In the genomic region with DNA sequence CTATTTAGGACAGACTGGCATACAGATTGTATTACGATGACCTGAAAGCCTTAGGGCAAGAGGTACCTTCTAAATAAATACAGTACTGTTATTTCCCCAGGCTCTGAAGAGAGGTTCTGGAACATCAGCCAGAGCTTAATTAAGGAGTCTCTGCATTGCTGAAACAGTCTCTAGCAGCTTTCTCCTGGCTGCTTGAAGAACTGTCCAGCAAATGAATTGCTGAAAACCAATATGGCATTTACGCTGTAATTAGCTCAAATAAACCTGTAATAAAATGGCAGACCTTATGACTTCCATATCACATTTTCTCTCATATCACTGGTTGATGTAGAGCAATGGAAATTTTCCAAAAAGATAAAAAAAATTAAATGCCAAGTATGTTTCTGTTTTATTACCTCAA, we compare ENCODE assay signal across 19 cellular contexts.
"Had no signal": no experiment of that assay in that cellular context is flagged by ENCODE, and none has a peak within 500 bp of the region (broad histone marks: within the 10 kb centered on the region; RNA-seq: fewer than 3 reads in every experiment).

No MANE protein-coding gene starts in this region.

- H3K27me3 Mint-ChIP-seq: activated CD4-positive, alpha-beta T cell treated with anti-CD3 and anti-CD28 coated beads for 36 hours; naive thymus-derived CD8-positive, alpha-beta T cell; stimulated activated memory B cell treated with anti-CD40 and anti-IgM and Interleukin-4, amounts not matched to agents 10 μg/mL and 1 μg/mL and 100 μg/mL, for 72 hours had no signal

- H3K4me1 Mint-ChIP-seq: activated CD4-positive, alpha-beta T cell treated with anti-CD3 and anti-CD28 coated beads for 36 hours; stimulated activated memory B cell treated with anti-CD40 and anti-IgM and Interleukin-4, amounts not matched to agents 10 μg/mL and 1 μg/mL and 100 μg/mL, for 72 hours; WTC11 had no signal

- H3K27ac ChIP-seq: adrenal gland, neutrophil, parathyroid adenoma, sigmoid colon, spleen, testis, upper lobe of left lung had no signal

- ATAC-seq: activated CD4-positive, alpha-beta T cell treated with anti-CD3 and anti-CD28 coated beads for 36 hours; activated naive CD4-positive, alpha-beta T cell treated with anti-CD3 and anti-CD28 coated beads, Interleukin-2, amount 50 U/mL, for 72 hours; left ventricle myocardium superior; naive thymus-derived CD8-positive, alpha-beta T cell; stimulated activated memory B cell treated with anti-CD40 and anti-IgM and Interleukin-4, amounts not matched to agents 10 μg/mL and 1 μg/mL and 100 μg/mL, for 72 hours; WTC11 had no signal

- H3K36me3 ChIP-seq: adrenal gland, neutrophil, sigmoid colon, spleen, upper lobe of left lung had no signal

- H3K4me3 Mint-ChIP-seq: activated CD4-positive, alpha-beta T cell treated with anti-CD3 and anti-CD28 coated beads for 36 hours; naive thymus-derived CD8-positive, alpha-beta T cell; stimulated activated memory B cell treated with anti-CD40 and anti-IgM and Interleukin-4, amounts not matched to agents 10 μg/mL and 1 μg/mL and 100 μg/mL, for 72 hours; WTC11 had no signal

- H3K36me3 Mint-ChIP-seq: activated naive CD4-positive, alpha-beta T cell treated with anti-CD3 and anti-CD28 coated beads, Interleukin-2, amount 50 U/mL, for 72 hours; naive thymus-derived CD8-positive, alpha-beta T cell; stimulated activated memory B cell treated with anti-CD40 and anti-IgM and Interleukin-4, amounts not matched to agents 10 μg/mL and 1 μg/mL and 100 μg/mL, for 72 hours; WTC11 had no signal

- H3K4me3 ChIP-seq: adrenal gland, sigmoid colon, spleen, testis, upper lobe of left lung had no signal

- DNase-seq: activated CD4-positive, alpha-beta T cell treated with anti-CD3 and anti-CD28 coated beads for 36 hours; activated CD4-positive, alpha-beta T cell treated with anti-CD3 and anti-CD28 coated beads, Interleukin-2, amount 50 U/mL, for 48 hours; activated gamma-delta T cell treated with Interleukin-2 at 50 U/mL for 16 hours; adrenal gland; dermis blood vessel endothelial cell; effector memory CD4-positive, alpha-beta T cell; left ventricle myocardium superior; mesenchymal stem cell; naive thymus-derived CD8-positive, alpha-beta T cell; sigmoid colon; spleen; stimulated activated CD4-positive, alpha-beta T cell treated with anti-CD3 and anti-CD28 coated beads, Interleukin-4, amount 100 ng/mL, for 4 hours; testis; upper lobe of left lung had no signal

- H3K27ac Mint-ChIP-seq: activated CD4-positive, alpha-beta T cell treated with anti-CD3 and anti-CD28 coated beads for 36 hours; activated naive CD4-positive, alpha-beta T cell treated with anti-CD3 and anti-CD28 coated beads, Interleukin-2, amount 50 U/mL, for 72 hours; naive thymus-derived CD8-positive, alpha-beta T cell; stimulated activated memory B cell treated with anti-CD40 and anti-IgM and Interleukin-4, amounts not matched to agents 10 μg/mL and 1 μg/mL and 100 μg/mL, for 72 hours; WTC11 had no signal

- H2AFZ ChIP-seq: parathyroid adenoma had no signal

- H3K9me3 ChIP-seq: adrenal gland, neutrophil, sigmoid colon, spleen, testis, upper lobe of left lung had no signal

- H3K27me3 ChIP-seq: adrenal gland, neutrophil, sigmoid colon, spleen, testis, upper lobe of left lung had no signal

- H3K79me2 ChIP-seq: parathyroid adenoma had no signal

- H3K4me1 ChIP-seq: adrenal gland, parathyroid adenoma, sigmoid colon, spleen, testis, upper lobe of left lung had no signal

- H3K9me3 Mint-ChIP-seq: stimulated activated memory B cell treated with anti-CD40 and anti-IgM and Interleukin-4, amounts not matched to agents 10 μg/mL and 1 μg/mL and 100 μg/mL, for 72 hours had no signal
